In genomic region chr3:184593201-184593922, GRCh38 we compare ENCODE assay signal across 2 cellular contexts.
TF ChIP-seq lines count a peak whose summit lies in the region.

No MANE protein-coding gene starts in this region.

TF ChIP-seq in IMR-90, 13 proteins besides CTCF, POLR2A, EP300 and RAD21:
- TF ChIP-seq BHLHE40 (IDR thresholded peaks at IDR 0.05; ENCODE audit: low read depth, low read length) (no peak), SMC3 (IDR thresholded peaks at IDR 0.05; ENCODE audit: low read depth, low read length) (no peak), NFE2L2 (IDR thresholded peaks at IDR 0.05; ENCODE audit: low read depth, low read length) (no peak), RFX5 (IDR thresholded peaks at IDR 0.05; ENCODE audit: low read depth, low read length) (no peak), MAZ (IDR thresholded peaks at IDR 0.05; ENCODE audit: borderline replicate concordance, low read depth, low read length) (no peak), USF2 (IDR thresholded peaks at IDR 0.05; ENCODE audit: low read depth, low read length) (no peak), FOS (IDR thresholded peaks at IDR 0.05; ENCODE audit: low read depth, low read length) (no peak)

TF ChIP-seq in K562, 482 proteins besides CTCF, POLR2A, EP300 and RAD21:
- no peak for TF ChIP-seq CREB5 (CRISPR knock-in tag; IDR thresholded peaks at IDR 0.05)
- TF ChIP-seq PRDM10 (IDR thresholded peaks at IDR 0.05; ENCODE audit: partially characterized antibody), result no peak
- no peak for TF ChIP-seq CBFA2T2 (conservative IDR thresholded peaks at IDR 0.05)
- TF ChIP-seq, protein P1, sequence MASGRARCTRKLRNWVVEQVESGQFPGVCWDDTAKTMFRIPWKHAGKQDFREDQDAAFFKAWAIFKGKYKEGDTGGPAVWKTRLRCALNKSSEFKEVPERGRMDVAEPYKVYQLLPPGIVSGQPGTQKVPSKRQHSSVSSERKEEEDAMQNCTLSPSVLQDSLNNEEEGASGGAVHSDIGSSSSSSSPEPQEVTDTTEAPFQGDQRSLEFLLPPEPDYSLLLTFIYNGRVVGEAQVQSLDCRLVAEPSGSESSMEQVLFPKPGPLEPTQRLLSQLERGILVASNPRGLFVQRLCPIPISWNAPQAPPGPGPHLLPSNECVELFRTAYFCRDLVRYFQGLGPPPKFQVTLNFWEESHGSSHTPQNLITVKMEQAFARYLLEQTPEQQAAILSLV (tag; IDR thresholded peaks at IDR 0.05), result no peak
- TF ChIP-seq, protein P2, sequence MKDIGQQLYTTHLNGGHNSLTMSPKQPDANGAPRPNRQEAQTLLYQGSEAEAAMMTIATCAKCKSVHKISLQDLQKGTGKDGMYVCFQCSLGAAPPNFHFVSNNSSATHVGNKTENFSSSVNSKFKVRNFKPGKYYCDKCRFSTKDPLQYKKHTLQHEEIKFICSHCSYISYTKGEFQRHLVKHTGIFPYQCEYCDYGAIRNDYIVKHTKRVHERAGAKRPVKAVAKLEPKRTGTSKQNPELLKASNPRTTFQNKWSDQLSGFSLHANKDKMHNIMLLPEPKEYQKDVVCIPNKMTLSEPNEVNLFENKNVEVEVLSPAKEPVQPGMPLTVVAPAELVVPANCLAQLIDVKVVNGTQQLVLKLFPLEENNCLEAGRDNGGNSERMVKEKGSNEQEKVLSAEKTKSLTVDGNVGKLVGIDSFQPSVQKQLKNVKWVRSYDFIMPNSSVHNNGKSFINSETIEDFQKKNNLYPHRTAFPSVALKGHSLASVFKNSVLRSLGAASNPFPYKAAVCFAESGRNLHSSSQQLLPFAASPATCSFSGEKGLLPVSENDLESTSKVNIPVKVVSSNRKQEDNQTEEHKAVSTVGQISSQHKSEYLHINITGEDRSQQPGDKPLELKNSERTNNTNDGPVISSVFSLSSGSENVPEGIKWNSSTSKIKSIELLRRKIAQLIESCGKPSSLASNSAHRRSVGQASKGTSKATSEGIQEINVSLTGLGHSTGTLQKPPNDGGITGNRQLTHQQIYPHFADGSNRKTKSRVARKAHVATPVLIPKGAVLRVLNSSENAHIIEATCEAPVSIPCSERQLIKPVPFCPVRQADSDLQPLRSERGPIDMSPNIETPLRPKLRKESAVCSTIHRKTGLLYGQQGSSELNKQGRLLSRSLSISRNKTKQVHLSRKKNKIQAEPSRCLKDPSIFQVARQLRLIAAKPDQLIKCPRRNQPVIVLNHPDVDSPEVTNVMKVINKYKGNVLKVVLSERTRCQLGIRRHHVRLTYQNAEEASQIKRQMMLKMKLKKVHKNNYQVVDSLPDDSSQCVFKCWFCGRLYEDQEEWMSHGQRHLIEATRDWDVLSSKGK (CRISPR knock-in tag; IDR thresholded peaks at IDR 0.05), result no peak
- no peak for TF ChIP-seq DMBX1 (CRISPR knock-in tag; IDR thresholded peaks at IDR 0.05; ENCODE audit: borderline replicate concordance)
- TF ChIP-seq JUN (IDR thresholded peaks at IDR 0.05; ENCODE audit: borderline replicate concordance, low read depth, low read length), result no peak
- TF ChIP-seq JUN (CRISPR knock-in tag; IDR thresholded peaks at IDR 0.05; ENCODE audit: borderline replicate concordance), result no peak
- no peak for TF ChIP-seq MTA2 (IDR thresholded peaks at IDR 0.05; ENCODE audit: low read depth)
- no peak for TF ChIP-seq ZNF444 (CRISPR knock-in tag; IDR thresholded peaks at IDR 0.05)
- no peak for TF ChIP-seq EGR1 (conservative IDR thresholded peaks at IDR 0.05)
- TF ChIP-seq ARHGAP35 (IDR thresholded peaks at IDR 0.05; ENCODE audit: partially characterized antibody), result no peak
- TF ChIP-seq, protein P3, sequence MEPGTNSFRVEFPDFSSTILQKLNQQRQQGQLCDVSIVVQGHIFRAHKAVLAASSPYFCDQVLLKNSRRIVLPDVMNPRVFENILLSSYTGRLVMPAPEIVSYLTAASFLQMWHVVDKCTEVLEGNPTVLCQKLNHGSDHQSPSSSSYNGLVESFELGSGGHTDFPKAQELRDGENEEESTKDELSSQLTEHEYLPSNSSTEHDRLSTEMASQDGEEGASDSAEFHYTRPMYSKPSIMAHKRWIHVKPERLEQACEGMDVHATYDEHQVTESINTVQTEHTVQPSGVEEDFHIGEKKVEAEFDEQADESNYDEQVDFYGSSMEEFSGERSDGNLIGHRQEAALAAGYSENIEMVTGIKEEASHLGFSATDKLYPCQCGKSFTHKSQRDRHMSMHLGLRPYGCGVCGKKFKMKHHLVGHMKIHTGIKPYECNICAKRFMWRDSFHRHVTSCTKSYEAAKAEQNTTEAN (CRISPR knock-in tag; IDR thresholded peaks at IDR 0.05), result no peak
- TF ChIP-seq CBX8 (IDR thresholded peaks at IDR 0.05; ENCODE audit: borderline replicate concordance, extremely low read depth, low read depth, low read length, poor library complexity, severe bottlenecking), result no peak
- no peak for TF ChIP-seq THRA (IDR thresholded peaks at IDR 0.05)
- TF ChIP-seq NCOA2 (IDR thresholded peaks at IDR 0.05; ENCODE audit: partially characterized antibody in 2 of 2), result no peak
TF ChIP-seq in K562: peak in this region for 0.
